Comparison of ENCODE assay signal across 8 cellular contexts in the genomic region with DNA sequence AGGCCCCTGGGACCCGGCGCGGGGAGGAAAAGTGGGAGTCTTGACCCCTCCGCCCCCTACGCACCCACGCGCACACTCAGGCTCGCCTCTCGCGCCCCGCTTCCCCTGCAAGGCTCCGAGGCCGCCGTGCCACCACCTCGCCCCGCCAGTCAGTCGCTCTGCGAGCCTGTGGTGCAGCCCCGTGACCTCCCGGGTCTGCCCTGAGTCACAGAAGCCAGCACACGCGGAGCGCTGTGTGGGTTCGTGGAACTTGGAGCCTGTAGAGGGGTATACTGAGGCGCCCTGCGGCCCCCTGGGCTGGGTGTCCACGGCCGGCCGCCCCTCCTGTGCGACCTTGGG. TPM values are rescaled to one million over a fixed set of nuclear protein-coding genes. Genes with fewer than 3 reads are reported as not detected.
DNase-seq lines count a peak whose midpoint lies in the region; ATAC-seq and TF ChIP-seq lines count a peak whose summit lies in the region.

No MANE protein-coding gene starts in this region.

- DNase-seq in Caco-2 (no peak), omental fat pad (ENCODE audit: low spot score) (no peak), NCI-H226 (no peak)
- peak; percentile 34 to 52 (median 45) for DNase-seq in activated CD4-positive, CD25-positive, alpha-beta regulatory T cell (lab: John Stamatoyannopoulos, UW)
- DNase-seq in effector CD4-positive, alpha-beta T cell, result peak; percentile 41

- ATAC-seq in omental fat pad (ENCODE audit: low FRiP score) (peak; percentile 13), GM21737 (IDR thresholded peaks at IDR 0.05; ENCODE audit: unreplicated experiment) (no peak), GM21529 (IDR thresholded peaks at IDR 0.05; ENCODE audit: unreplicated experiment) (no peak), HG03342 (IDR thresholded peaks at IDR 0.05; ENCODE audit: unreplicated experiment) (no peak)

- intact Hi-C loops in Caco-2 (cut with micrococcal nuclease; ENCODE audit: unreplicated experiment), result loop anchor here (10.0 kb wide), 1 partner anchor 109 kb away; no protein-coding TSS in a partner anchor

- POLR2A ChIA-PET in Caco-2 (lab: Charles Lee), result interaction anchor here (0.5 kb wide), 1 partner anchor 781 kb away, joined by 3 read pairs; no protein-coding TSS in a partner anchor

- H3K9me3 Mint-ChIP-seq in Caco-2 (ENCODE audit: unreplicated experiment), result no peaks in the 10 kb centered on the region

- no peaks in the 10 kb centered on the region for H3K9me3 ChIP-seq in Caco-2

- H3K4me3 ChIP-seq in Caco-2 (ENCODE audit: low read depth, low read length), result no peak overlapping the region

- peak overlapping the region; percentile 98 for H3K4me3 Mint-ChIP-seq in Caco-2 (ENCODE audit: unreplicated experiment)

- H3K27ac Mint-ChIP-seq in Caco-2 (ENCODE audit: unreplicated experiment), result no peak overlapping the region

- CTCF ChIA-PET in Caco-2 (lab: Charles Lee), result interaction anchor here (0.6 to 1.3 kb wide), 5 partner anchors 29 to 283 kb away, joined by 3 to 7 read pairs (median 4); no protein-coding TSS in a partner anchor

- H3K36me3 Mint-ChIP-seq in Caco-2 (ENCODE audit: insufficient read depth, unreplicated experiment), result peaks cover 9% of the 10 kb centered on the region

- H3K36me3 ChIP-seq in Caco-2 (ENCODE audit: control insufficient read depth, insufficient read depth, low read length), result no peaks in the 10 kb centered on the region

- H3K27me3 Mint-ChIP-seq in Caco-2 (ENCODE audit: insufficient read depth, unreplicated experiment), result no peaks in the 10 kb centered on the region

- peaks cover 16% of the 10 kb centered on the region for H3K4me1 Mint-ChIP-seq in Caco-2 (ENCODE audit: low read depth, unreplicated experiment)

- H3K27me3 ChIP-seq in Caco-2 (replicated peaks; ENCODE audit: control insufficient read depth, insufficient read depth, low read length), result no peaks in the 10 kb centered on the region

- peaks cover 9% of the 10 kb centered on the region; the same call in 1 of the 2 replicates for H3K4me1 ChIP-seq in Caco-2

- BruUV-seq in Caco-2 (replicated peaks; lab: Mats Ljungman, UMichigan), result no TSS peak

- TF ChIP-seq CTCF in Caco-2 (IDR thresholded peaks at IDR 0.05; ENCODE audit: insufficient read depth in 1 of 2, low read depth in 1 of 2, low read length in 1 of 2, severe bottlenecking in 1 of 2, unreplicated experiment in 1 of 2) (no peak), omental fat pad (IDR thresholded peaks at IDR 0.05) (no peak)

RNA-seq across cellular contexts. Expression of a gene that starts 0.4 kb away (rescaled TPM):
- 11.2 and 15.2 TPM in 2 replicates for total RNA-seq in Caco-2 (2022)
- 10 to 100 TPM in 1 of 4 donors, 1 to 10 TPM in 3; 3.7 to 30.6 (median 6.7) TPM for total RNA-seq in omental fat pad

RNA-seq across cellular contexts. Expression of a gene that starts 7.3 kb away (rescaled TPM):
- not detected in 2 replicates for total RNA-seq in Caco-2 (2022)
- total RNA-seq in omental fat pad, result under 1 TPM in 1 of 4 donors, not detected in 3; 0.79 TPM

RNA-seq across cellular contexts. Expression of a gene that starts 23.8 kb away (rescaled TPM):
- total RNA-seq in Caco-2 (2022) (not detected in 2 replicates), omental fat pad (under 1 TPM in 1 of 4 donors, not detected in 3; 0.32 TPM)

Comparison
In these comparisons a context has a peak if more than half of its experiments do, and no peak if none do; other contexts are left out.
1. DNase-seq: peak in activated CD4-positive, CD25-positive, alpha-beta regulatory T cell (4 of 4) and effector CD4-positive, alpha-beta T cell (single experiment); none in Caco-2 (0 of 2), omental fat pad (single experiment) and NCI-H226 (single experiment).